8 cellular contexts compared by ENCODE assay signal in genomic region chr14:93959239-93960107, GRCh38. TPM values are rescaled to one million over a fixed set of nuclear protein-coding genes. Genes with fewer than 3 reads are reported as not detected.
A peak's percentile ranks its signal among the peaks of the same experiment; 100 is the strongest.
DNase-seq lines count a peak whose midpoint lies in the region; ATAC-seq and TF ChIP-seq lines count a peak whose summit lies in the region.

No MANE protein-coding gene starts in this region.

- no peaks in the 10 kb centered on the region for H3K36me3 Mint-ChIP-seq in activated naive CD4-positive, alpha-beta T cell treated with anti-CD3 and anti-CD28 coated beads for 36 hours (ENCODE audit: low read depth)

- H3K4me3 Mint-ChIP-seq in activated naive CD4-positive, alpha-beta T cell treated with anti-CD3 and anti-CD28 coated beads for 36 hours, result peak overlapping the region; percentile 68

- H3K27me3 ChIP-seq in AG04450 (ENCODE audit: control insufficient read depth, insufficient read depth, low read length) (no peaks in the 10 kb centered on the region), right cardiac atrium (ENCODE audit: control insufficient read depth, insufficient read depth) (no peaks in the 10 kb centered on the region)

- peaks cover 4% of the 10 kb centered on the region; the same call in 1 of the 2 replicates for H3K9me3 ChIP-seq in AG04450 (ENCODE audit: control insufficient read depth, insufficient read depth, low read length)
- no peaks in the 10 kb centered on the region for H3K9me3 ChIP-seq in right cardiac atrium (ENCODE audit: control insufficient read depth, low read length)

- H3K27ac Mint-ChIP-seq in activated naive CD4-positive, alpha-beta T cell treated with anti-CD3 and anti-CD28 coated beads for 36 hours, result peak overlapping the region; percentile 99

- POLR2A ChIA-PET in AG04450 (lab: Yijun Ruan, JAX), result no interaction called here

- H3K4me3 ChIP-seq in AG04450 (ENCODE audit: low read depth, low read length) (no peak overlapping the region), right cardiac atrium (ENCODE audit: low read length) (no peak overlapping the region)

- H3K9me3 Mint-ChIP-seq in activated naive CD4-positive, alpha-beta T cell treated with anti-CD3 and anti-CD28 coated beads for 36 hours, result no peaks in the 10 kb centered on the region

- no peaks in the 10 kb centered on the region for H3K27me3 Mint-ChIP-seq in activated naive CD4-positive, alpha-beta T cell treated with anti-CD3 and anti-CD28 coated beads for 36 hours (ENCODE audit: low read depth)

- 71% methylated on average over 23 of the region's 23 CpGs for WGBS in right cardiac atrium

- intact Hi-C loops in activated naive CD4-positive, alpha-beta T cell treated with anti-CD3 and anti-CD28 coated beads for 36 hours (cut with micrococcal nuclease), result loop anchor here (1.0 to 5.0 kb wide), 9 partner anchors 12 to 1563 kb away; partner anchors contain the start of genes BTBD7, DDX24, GON7 and IFI27L1
- intact Hi-C loops in right cardiac atrium (cut with DNase I), result no loop called here

- peaks cover 95% of the 10 kb centered on the region for H3K4me1 Mint-ChIP-seq in activated naive CD4-positive, alpha-beta T cell treated with anti-CD3 and anti-CD28 coated beads for 36 hours (ENCODE audit: low read depth)

- peak; percentile 73 for DNase-seq in AG04450 (ENCODE audit: low read depth, low spot score)
- DNase-seq in SIG-M5 treated with dmso at 0.1 percent for 504 hours (lab: John Stamatoyannopoulos, UW; ENCODE audit: unreplicated experiment), result peak; percentile 75
- peak; percentile 98 for DNase-seq in activated naive CD4-positive, alpha-beta T cell treated with anti-CD3 and anti-CD28 coated beads for 36 hours
- DNase-seq in right cardiac atrium, result peak in 2 of 3 donors; percentile 33 to 68
- DNase-seq in stimulated activated CD4-positive, alpha-beta T cell treated with anti-CD3 and anti-CD28 coated beads, Interleukin-1b, Interleukin-23, amount 100 ng/mL, for 4 hours (ENCODE audit: low read depth in 2 of 2), result peak; percentile 82 to 83
- no peak for DNase-seq in midbrain (lab: John Stamatoyannopoulos, UW)

- ATAC-seq in HG03159 (IDR thresholded peaks at IDR 0.05; ENCODE audit: unreplicated experiment), result peak; percentile 68
- ATAC-seq in right cardiac atrium, result peak in 1 of 2 donors; percentile 37

- CTCF ChIA-PET in AG04450 (lab: Charles Lee), result interaction anchor here (0.6 to 2.9 kb wide), 4 partner anchors 20 to 221 kb away, joined by 3 to 17 read pairs (median 4); no protein-coding TSS in a partner anchor
- CTCF ChIA-PET in activated naive CD4-positive, alpha-beta T cell treated with anti-CD3 and anti-CD28 coated beads for 36 hours (lab: Charles Lee), result interaction anchor here (0.8 to 7.4 kb wide), 12 partner anchors 8 to 1853 kb away, joined by 3 to 75 read pairs (median 4); partner anchors contain the start of genes ASB2 and ATXN3

- TF ChIP-seq CTCF in AG04450 (IDR thresholded peaks at IDR 0.05; ENCODE audit: low read depth, low read length), result no peak

- H3K4me1 ChIP-seq in right cardiac atrium (ENCODE audit: control insufficient read depth, insufficient read depth, low read length), result peaks cover 24% of the 10 kb centered on the region

- H3K27ac ChIP-seq in AG04450 (ENCODE audit: low read depth, low read length), result peak overlapping the region; percentile 82
- peak overlapping the region; percentile 31 for H3K27ac ChIP-seq in right cardiac atrium (ENCODE audit: low read length)

- TF ChIP-seq POLR2A in GM19099 (IDR thresholded peaks at IDR 0.05; ENCODE audit: extremely low read depth, insufficient read length, low read depth), result peak; percentile 69

RNA-seq across cellular contexts. Expression of gene ASB2, which starts 16.9 kb away (rescaled TPM):
- polyA plus RNA-seq in AG04450 (2011; rRNA removed) (1.6 and 2.0 TPM in 2 replicates), right cardiac atrium (112 TPM)
- 1.4 and 1.9 TPM in 2 replicates for polyA minus RNA-seq in AG04450 (2011; rRNA and poly(A)+ RNA removed)
- total RNA-seq in activated naive CD4-positive, alpha-beta T cell treated with anti-CD3 and anti-CD28 coated beads for 36 hours, result 1 to 10 TPM; 2.4 to 2.5 TPM
- total RNA-seq in right cardiac atrium, result 100 to 1,000 TPM; 115 to 141 (median 126) TPM

RNA-seq across cellular contexts. Expression of gene FAM181A, which starts 32.3 kb away (rescaled TPM):
- polyA plus RNA-seq in AG04450 (2011; rRNA removed) (not detected in 2 replicates), right cardiac atrium (not detected)
- polyA minus RNA-seq in AG04450 (2011; rRNA and poly(A)+ RNA removed), result not detected in 2 replicates
- total RNA-seq in activated naive CD4-positive, alpha-beta T cell treated with anti-CD3 and anti-CD28 coated beads for 36 hours, result not detected
- not detected for total RNA-seq in right cardiac atrium

RNA-seq across cellular contexts. Expression of gene CCDC197, which starts 37.6 kb away (rescaled TPM):
- polyA plus RNA-seq in AG04450 (2011; rRNA removed), result not detected in 2 replicates
- polyA minus RNA-seq in AG04450 (2011; rRNA and poly(A)+ RNA removed), result not detected in 2 replicates
- total RNA-seq in activated naive CD4-positive, alpha-beta T cell treated with anti-CD3 and anti-CD28 coated beads for 36 hours, result not detected
- under 1 TPM in 2 of 4 donors, not detected in 2; 0.44 to 0.45 TPM for total RNA-seq in right cardiac atrium
- not detected for polyA plus RNA-seq in right cardiac atrium

Comparison
In these comparisons a context has a peak if more than half of its experiments do, and no peak if none do; other contexts are left out.
1. RNA of gene ASB2, which starts 16.9 kb away (total RNA-seq): 115 to 141 TPM in right cardiac atrium; 2.4 to 2.5 TPM in activated naive CD4-positive, alpha-beta T cell treated with anti-CD3 and anti-CD28 coated beads for 36 hours; every median in the first group is over 10 times any median in the second.